ENCODE assay signal across 8 cellular contexts in the genomic region with DNA sequence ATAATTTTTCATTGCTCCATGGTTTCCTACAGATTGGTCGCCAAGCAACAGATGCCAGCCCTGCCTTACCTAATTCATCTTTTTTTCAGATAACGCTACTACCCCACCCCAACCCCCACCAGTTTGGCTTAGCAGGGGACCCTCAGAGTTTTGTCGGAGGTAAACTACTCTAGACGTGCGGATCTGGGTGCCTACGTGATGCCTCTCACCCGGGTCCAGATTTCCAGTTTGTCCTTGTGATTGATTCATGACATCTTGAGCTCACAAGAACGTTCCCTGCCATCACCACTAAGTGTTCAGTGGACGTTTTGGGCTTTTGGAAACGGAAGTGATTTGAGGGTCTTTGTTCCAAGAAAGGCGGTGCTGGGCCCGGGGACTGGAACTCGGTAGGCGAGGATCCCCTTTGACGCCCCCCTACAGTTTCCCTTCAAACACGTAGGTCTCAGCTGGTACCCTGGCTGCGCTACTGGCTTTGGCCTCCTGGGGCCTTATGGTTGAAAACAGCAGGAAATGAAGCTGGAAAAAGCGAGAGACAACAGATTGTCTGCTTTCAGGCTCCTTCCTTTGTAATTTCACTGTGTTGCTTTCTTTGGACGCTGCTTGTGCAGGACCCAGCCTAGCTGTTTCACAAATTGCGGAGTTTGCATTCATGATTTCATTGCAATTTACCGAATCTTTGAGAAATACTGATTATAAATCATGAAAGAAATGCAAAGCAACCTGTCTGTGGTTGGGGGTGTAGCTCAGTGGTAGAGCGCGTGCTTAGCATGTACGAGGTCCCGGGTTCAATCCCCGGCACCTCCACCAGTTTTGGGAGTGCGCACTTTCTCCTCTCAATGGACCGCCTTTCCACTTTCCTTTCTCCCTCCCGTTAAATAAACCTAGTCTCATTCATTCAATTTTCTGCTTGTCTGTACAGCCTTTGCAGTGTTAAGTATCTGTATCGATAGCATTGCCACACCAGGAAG.
DNase-seq lines count a peak whose midpoint lies in the region; ATAC-seq and TF ChIP-seq lines count a peak whose summit lies in the region.

No MANE protein-coding gene starts in this region.

- peak; percentile 90 for DNase-seq in COR-L47 (lab: John Stamatoyannopoulos, UW)
- DNase-seq in GM23338 (ENCODE audit: low spot score) = peak; percentile 93
- peak; percentile 95 for DNase-seq in NCI-H2227 (lab: John Stamatoyannopoulos, UW; ENCODE audit: unreplicated experiment)
- DNase-seq in activated CD8-positive, alpha-beta T cell treated with anti-CD3 and anti-CD28 coated beads, Interleukin-2, amount 10 ng/mL, durations not matched to agents 7 days and 5 days = peak; percentile 39
- peak; percentile 67 for DNase-seq in foreskin melanocyte
- DNase-seq in stimulated activated CD4-positive, alpha-beta T cell treated with anti-CD3 and anti-CD28 coated beads, Interleukin-12 subunit alpha, Interleukin-12 subunit beta, amount 100 ng/mL, for 4 hours = peak; percentile 47

- no peak overlapping the region for H3K27ac Mint-ChIP-seq in GM23338
- no peak overlapping the region for H3K27ac Mint-ChIP-seq in activated CD8-positive, alpha-beta T cell treated with anti-CD3 and anti-CD28 coated beads, Interleukin-2, amount 10 ng/mL, durations not matched to agents 7 days and 5 days

- H3K27me3 ChIP-seq in GM23338 (ENCODE audit: insufficient read depth) = no peaks in the 10 kb centered on the region

- H3K4me3 ChIP-seq in GM23338 = peak overlapping the region; percentile 68

- ATAC-seq in GM23338 (peak; percentile 93), HG03097 (IDR thresholded peaks at IDR 0.05; ENCODE audit: low FRiP score, unreplicated experiment) (no peak), HG02588 (IDR thresholded peaks at IDR 0.05; ENCODE audit: unreplicated experiment) (no peak)
- ATAC-seq in activated CD8-positive, alpha-beta T cell treated with anti-CD3 and anti-CD28 coated beads, Interleukin-2, amount 10 ng/mL, durations not matched to agents 7 days and 5 days = peak; percentile 71

- POLR2A ChIA-PET in activated CD8-positive, alpha-beta T cell treated with anti-CD3 and anti-CD28 coated beads, Interleukin-2, amount 10 ng/mL, durations not matched to agents 7 days and 5 days (lab: Charles Lee) = no interaction called here

- H3K27me3 Mint-ChIP-seq in GM23338 (ENCODE audit: insufficient read depth, low read depth, poor library complexity) = peaks cover 20% of the 10 kb centered on the region
- H3K27me3 Mint-ChIP-seq in activated CD8-positive, alpha-beta T cell treated with anti-CD3 and anti-CD28 coated beads, Interleukin-2, amount 10 ng/mL, durations not matched to agents 7 days and 5 days (ENCODE audit: low read depth) = peaks cover 34% of the 10 kb centered on the region

- no peaks in the 10 kb centered on the region for H3K36me3 Mint-ChIP-seq in GM23338 (ENCODE audit: low read depth)
- no peaks in the 10 kb centered on the region for H3K36me3 Mint-ChIP-seq in activated CD8-positive, alpha-beta T cell treated with anti-CD3 and anti-CD28 coated beads, Interleukin-2, amount 10 ng/mL, durations not matched to agents 7 days and 5 days (ENCODE audit: low read depth)

- no peaks in the 10 kb centered on the region for H4K20me1 ChIP-seq in GM23338 (replicated peaks; ENCODE audit: insufficient read depth)

- H3F3A ChIP-seq in GM23338 (replicated peaks; ENCODE audit: low read depth) = no peaks in the 10 kb centered on the region

- H3K79me2 ChIP-seq in GM23338 (replicated peaks; ENCODE audit: insufficient read depth) = no peaks in the 10 kb centered on the region

- H2AFZ ChIP-seq in GM23338 = peak overlapping the region; percentile 96

- TF ChIP-seq CTCF in GM23338 (conservative IDR thresholded peaks at IDR 0.05; ENCODE audit: low read depth in 2 of 2) = peak in 1 of 2 experiments; percentile 64; a peak in 2 of 4 replicates

- no peaks in the 10 kb centered on the region for H3K36me3 ChIP-seq in GM23338 (ENCODE audit: insufficient read depth)

- peak overlapping the region; percentile 89 for H3K4me2 ChIP-seq in GM23338

- H3K9me2 ChIP-seq in GM23338 (ENCODE audit: insufficient read depth) = no peaks in the 10 kb centered on the region

- peaks cover 5% of the 10 kb centered on the region; the same call in 2 of the 3 replicates for H3K9me3 Mint-ChIP-seq in GM23338
- no peaks in the 10 kb centered on the region for H3K9me3 Mint-ChIP-seq in activated CD8-positive, alpha-beta T cell treated with anti-CD3 and anti-CD28 coated beads, Interleukin-2, amount 10 ng/mL, durations not matched to agents 7 days and 5 days (ENCODE audit: insufficient read depth)

- H3K4me1 Mint-ChIP-seq in GM23338 = peaks cover 8% of the 10 kb centered on the region; the same call in 2 of the 3 replicates
- peaks cover 4% of the 10 kb centered on the region for H3K4me1 Mint-ChIP-seq in activated CD8-positive, alpha-beta T cell treated with anti-CD3 and anti-CD28 coated beads, Interleukin-2, amount 10 ng/mL, durations not matched to agents 7 days and 5 days (ENCODE audit: low read depth)

- CTCF ChIA-PET in activated CD8-positive, alpha-beta T cell treated with anti-CD3 and anti-CD28 coated beads, Interleukin-2, amount 10 ng/mL, durations not matched to agents 7 days and 5 days (lab: Charles Lee) = interaction anchor here (1.0 to 1.4 kb wide), 2 partner anchors 14 to 251 kb away, joined by 3 to 4 read pairs; no protein-coding TSS in a partner anchor

- peak overlapping the region; percentile 89 for H3K4me3 Mint-ChIP-seq in GM23338
- peak overlapping the region; percentile 30 for H3K4me3 Mint-ChIP-seq in activated CD8-positive, alpha-beta T cell treated with anti-CD3 and anti-CD28 coated beads, Interleukin-2, amount 10 ng/mL, durations not matched to agents 7 days and 5 days

- H3K4me1 ChIP-seq in GM23338 (ENCODE audit: insufficient read depth) = peaks cover 5% of the 10 kb centered on the region

- H3K27ac ChIP-seq in GM23338 (ENCODE audit: low read depth) = no peak overlapping the region

TF ChIP-seq in GM23338, 12 proteins besides CTCF, POLR2A, EP300 and RAD21:
- TF ChIP-seq EZH2 (IDR thresholded peaks at IDR 0.05; ENCODE audit: low read depth, unreplicated experiment) = no peak
- 0 out of 2 replicates have a peak, but pooled peaks have one; percentile 31 for TF ChIP-seq CREB1 (CRISPR knock-in tag; IDR thresholded peaks at IDR 0.05; ENCODE audit: low read depth)

Comparison
In these comparisons a context has a peak if more than half of its experiments do, and no peak if none do; other contexts are left out.
1. DNase-seq: peak in every context shown above with its lines; median percentile 95 in NCI-H2227; 93 in GM23338; 90 in COR-L47; 67 in foreskin melanocyte; 47 in stimulated activated CD4-positive, alpha-beta T cell treated with anti-CD3 and anti-CD28 coated beads, Interleukin-12 subunit alpha, Interleukin-12 subunit beta, amount 100 ng/mL, for 4 hours; 39 in activated CD8-positive, alpha-beta T cell treated with anti-CD3 and anti-CD28 coated beads, Interleukin-2, amount 10 ng/mL, durations not matched to agents 7 days and 5 days.
2. ATAC-seq: peak in GM23338 (single experiment) and activated CD8-positive, alpha-beta T cell treated with anti-CD3 and anti-CD28 coated beads, Interleukin-2, amount 10 ng/mL, durations not matched to agents 7 days and 5 days (single experiment); none in HG03097 (single experiment) and HG02588 (single experiment).